12 cellular contexts compared by ENCODE assay signal in genomic region chr16:77782694-77783093, GRCh38. TPM values are rescaled to one million over a fixed set of nuclear protein-coding genes. Genes with fewer than 3 reads are reported as not detected.
DNase-seq lines count a peak whose midpoint lies in the region; ATAC-seq, FAIRE-seq and TF ChIP-seq lines count a peak whose summit lies in the region.
"Had no signal": no experiment of that assay in that cellular context is flagged by ENCODE, and none has a peak within 500 bp of the region (broad histone marks: within the 10 kb centered on the region; RNA-seq: fewer than 3 reads in every experiment).

No MANE protein-coding gene starts in this region.

- H3K4me2 ChIP-seq in HCT116 (ENCODE audit: low read length), result no peak overlapping the region

- CTCF ChIA-PET in BJ (lab: Yijun Ruan, JAX) (interaction anchor here (1.0 kb wide), 1 partner anchor 169 kb away, joined by 3 read pairs; no protein-coding TSS in a partner anchor), HCT116 (lab: Charles Lee) (no interaction called here)

- no peak for TF ChIP-seq POLR2A in HCT116 (IDR thresholded peaks at IDR 0.05; ENCODE audit: borderline replicate concordance, extremely low read depth, insufficient read depth, insufficient read length)

- H3K36me3 ChIP-seq in BJ (ENCODE audit: control insufficient read depth, insufficient read depth, low read length) (no peaks in the 10 kb centered on the region), HCT116 (ENCODE audit: control insufficient read depth in 1 of 2, insufficient read depth in 2 of 2, low read length in 2 of 2) (no peaks in the 10 kb centered on the region)
- H3K36me3 ChIP-seq: gastrocnemius medialis had no signal

- no peaks in the 10 kb centered on the region for H3K9me2 ChIP-seq in HCT116 (ENCODE audit: insufficient read depth)

- H3K9ac ChIP-seq in HCT116 (ENCODE audit: low read length), result no peak overlapping the region

- TF ChIP-seq CTCF in BJ (IDR thresholded peaks at IDR 0.05; ENCODE audit: insufficient read depth, low read depth, low read length) (peak; percentile 16; the same call in 1 of the 2 replicates), HCT116 (IDR thresholded peaks at IDR 0.05 in 2 of 3, conservative IDR thresholded peaks at IDR 0.05 in 1 of 3; ENCODE audit: borderline replicate concordance in 1 of 3, insufficient read depth in 1 of 3, low read depth in 2 of 3, low read length in 2 of 3) (peak; percentile 34 to 66 (median 57); a peak in 4 of 6 replicates)

- POLR2A ChIA-PET in BJ (lab: Charles Lee), result no interaction called here
- POLR2A ChIA-PET in HCT116 (lab: Charles Lee), result no interaction called here

- H3K27ac ChIP-seq in HCT116 (ENCODE audit: low read depth, low read length), result no peak overlapping the region
- H3K27ac ChIP-seq: gastrocnemius medialis had no signal

- H3K27me3 ChIP-seq in BJ (ENCODE audit: control insufficient read depth, insufficient read depth, low read length) (no peaks in the 10 kb centered on the region), HCT116 (ENCODE audit: insufficient read depth, low read length) (peaks cover 25% of the 10 kb centered on the region)

- TF ChIP-seq RAD21 in HCT116 (IDR thresholded peaks at IDR 0.05; ENCODE audit: low read depth), result peak; percentile 47; the same call in 1 of the 2 replicates

- intact Hi-C loops in HCT116 (cut with micrococcal nuclease), result loop anchor here (1.0 kb wide), 1 partner anchor 107 kb away; no protein-coding TSS in a partner anchor

- peak overlapping the region; percentile 75 for H2AFZ ChIP-seq in HCT116 (ENCODE audit: low read depth, low read length, poor library complexity, severe bottlenecking)

- BruUV-seq in HCT116 (replicated peaks; lab: Mats Ljungman, UMichigan), result no TSS peak

- H4K20me1 ChIP-seq in HCT116 (ENCODE audit: insufficient read depth), result no peaks in the 10 kb centered on the region

- ATAC-seq in HCT116, result peak; percentile 76; the same call in 1 of the 2 replicates
- ATAC-seq in SK-N-SH treated with all-trans-retinoic acid at 6 μM for 48 hours, result peak; percentile 47; the same call in 2 of the 3 replicates
- no peak for ATAC-seq in HG03095 (IDR thresholded peaks at IDR 0.05; ENCODE audit: unreplicated experiment)
- ATAC-seq: activated CD4-positive, CD25-positive, alpha-beta regulatory T cell treated with anti-CD3 and anti-CD28 coated beads, Interleukin-2, amount 50 U/mL, for 24 hours; gastrocnemius medialis had no signal

- no peaks in the 10 kb centered on the region for H3K79me2 ChIP-seq in HCT116 (ENCODE audit: insufficient read depth, low read length)

- RAD21 ChIA-PET in HCT116 (lab: Charles Lee; ENCODE audit: low non-redundant PET in 1 of 2, low total read pairs in 2 of 2, uncharacterized antibody in 2 of 2, unreplicated experiment in 2 of 2), result no interaction called here

- H3K4me1 ChIP-seq in HCT116 (ENCODE audit: control insufficient read depth in 1 of 2, insufficient read depth in 2 of 2, low read length in 2 of 2), result peaks cover 2 to 15% of the 10 kb centered on the region in 2 experiments; a peak in 2 of 4 replicates
- H3K4me1 ChIP-seq: gastrocnemius medialis had no signal

- no peaks in the 10 kb centered on the region for H3K9me3 ChIP-seq in HCT116 (ENCODE audit: control insufficient read depth in 1 of 2, insufficient read depth in 1 of 2, low read depth in 1 of 2, low read length in 2 of 2)
- H3K9me3 ChIP-seq: gastrocnemius medialis had no signal

- DNase-seq in BJ (ENCODE audit: low read depth) (no peak), HCT116 (ENCODE audit: low read depth, low spot score) (peak; percentile 7), OCI-M1 (lab: John Stamatoyannopoulos, UW) (no peak), SIG-M5 treated with dmso at 0.1 percent for 504 hours (lab: John Stamatoyannopoulos, UW; ENCODE audit: unreplicated experiment) (no peak), nucleus accumbens (lab: John Stamatoyannopoulos, UW) (no peak)
- DNase-seq: gastrocnemius medialis; NCI-H446 treated with DMSO at 0.1 percent for 48 hours; stimulated activated CD4-positive, alpha-beta T cell treated with anti-CD3 and anti-CD28 coated beads, Interleukin-2, amount 100 ng/mL, for 24 hours had no signal

- peak; percentile 70 for FAIRE-seq in islet of Langerhans (lab: Jason Lieb, UNC)

- H3K4me3 ChIP-seq in BJ (ENCODE audit: low read depth, low read length) (no peak overlapping the region), HCT116 (replicated peaks in 1 of 2; ENCODE audit: low read depth in 1 of 2, low read length in 2 of 2) (no peak overlapping the region)
- H3K4me3 ChIP-seq: gastrocnemius medialis had no signal

TF ChIP-seq in HCT116, 20 proteins besides CTCF, POLR2A, EP300 and RAD21:
- TF ChIP-seq EZH2 (IDR thresholded peaks at IDR 0.05), result no peak
TF ChIP-seq in HCT116: peak in this region for 0.

TF ChIP-seq in SK-N-SH treated with all-trans-retinoic acid at 6 μM for 48 hours, 23 proteins besides CTCF, POLR2A, EP300 and RAD21:
- TF ChIP-seq ISL1 (CRISPR knock-in tag; IDR thresholded peaks at IDR 0.05) (no peak), ZNF565 (CRISPR knock-in tag; conservative IDR thresholded peaks at IDR 0.05; ENCODE audit: low read depth) (no peak), ZFP30 (CRISPR knock-in tag; IDR thresholded peaks at IDR 0.05) (no peak), ZC3H10 (CRISPR knock-in tag; IDR thresholded peaks at IDR 0.05) (no peak), TOX (CRISPR knock-in tag; IDR thresholded peaks at IDR 0.05; ENCODE audit: borderline replicate concordance) (no peak), ARNTL (CRISPR knock-in tag; IDR thresholded peaks at IDR 0.05; ENCODE audit: borderline replicate concordance, low read depth) (no peak), OSR1 (CRISPR knock-in tag; IDR thresholded peaks at IDR 0.05) (no peak), TCF4 (CRISPR knock-in tag; IDR thresholded peaks at IDR 0.05; ENCODE audit: borderline replicate concordance) (no peak), GLIS3 (CRISPR knock-in tag; IDR thresholded peaks at IDR 0.05) (no peak)
- TF ChIP-seq, protein P1, sequence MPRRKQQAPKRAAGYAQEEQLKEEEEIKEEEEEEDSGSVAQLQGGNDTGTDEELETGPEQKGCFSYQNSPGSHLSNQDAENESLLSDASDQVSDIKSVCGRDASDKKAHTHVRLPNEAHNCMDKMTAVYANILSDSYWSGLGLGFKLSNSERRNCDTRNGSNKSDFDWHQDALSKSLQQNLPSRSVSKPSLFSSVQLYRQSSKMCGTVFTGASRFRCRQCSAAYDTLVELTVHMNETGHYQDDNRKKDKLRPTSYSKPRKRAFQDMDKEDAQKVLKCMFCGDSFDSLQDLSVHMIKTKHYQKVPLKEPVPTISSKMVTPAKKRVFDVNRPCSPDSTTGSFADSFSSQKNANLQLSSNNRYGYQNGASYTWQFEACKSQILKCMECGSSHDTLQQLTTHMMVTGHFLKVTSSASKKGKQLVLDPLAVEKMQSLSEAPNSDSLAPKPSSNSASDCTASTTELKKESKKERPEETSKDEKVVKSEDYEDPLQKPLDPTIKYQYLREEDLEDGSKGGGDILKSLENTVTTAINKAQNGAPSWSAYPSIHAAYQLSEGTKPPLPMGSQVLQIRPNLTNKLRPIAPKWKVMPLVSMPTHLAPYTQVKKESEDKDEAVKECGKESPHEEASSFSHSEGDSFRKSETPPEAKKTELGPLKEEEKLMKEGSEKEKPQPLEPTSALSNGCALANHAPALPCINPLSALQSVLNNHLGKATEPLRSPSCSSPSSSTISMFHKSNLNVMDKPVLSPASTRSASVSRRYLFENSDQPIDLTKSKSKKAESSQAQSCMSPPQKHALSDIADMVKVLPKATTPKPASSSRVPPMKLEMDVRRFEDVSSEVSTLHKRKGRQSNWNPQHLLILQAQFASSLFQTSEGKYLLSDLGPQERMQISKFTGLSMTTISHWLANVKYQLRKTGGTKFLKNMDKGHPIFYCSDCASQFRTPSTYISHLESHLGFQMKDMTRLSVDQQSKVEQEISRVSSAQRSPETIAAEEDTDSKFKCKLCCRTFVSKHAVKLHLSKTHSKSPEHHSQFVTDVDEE (CRISPR knock-in tag; IDR thresholded peaks at IDR 0.05), result no peak
- TF ChIP-seq, protein P2, sequence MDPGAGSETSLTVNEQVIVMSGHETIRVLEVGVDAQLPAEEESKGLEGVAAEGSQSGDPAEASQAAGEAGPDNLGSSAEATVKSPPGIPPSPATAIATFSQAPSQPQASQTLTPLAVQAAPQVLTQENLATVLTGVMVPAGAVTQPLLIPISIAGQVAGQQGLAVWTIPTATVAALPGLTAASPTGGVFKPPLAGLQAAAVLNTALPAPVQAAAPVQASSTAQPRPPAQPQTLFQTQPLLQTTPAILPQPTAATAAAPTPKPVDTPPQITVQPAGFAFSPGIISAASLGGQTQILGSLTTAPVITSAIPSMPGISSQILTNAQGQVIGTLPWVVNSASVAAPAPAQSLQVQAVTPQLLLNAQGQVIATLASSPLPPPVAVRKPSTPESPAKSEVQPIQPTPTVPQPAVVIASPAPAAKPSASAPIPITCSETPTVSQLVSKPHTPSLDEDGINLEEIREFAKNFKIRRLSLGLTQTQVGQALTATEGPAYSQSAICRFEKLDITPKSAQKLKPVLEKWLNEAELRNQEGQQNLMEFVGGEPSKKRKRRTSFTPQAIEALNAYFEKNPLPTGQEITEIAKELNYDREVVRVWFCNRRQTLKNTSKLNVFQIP (CRISPR knock-in tag; IDR thresholded peaks at IDR 0.05; ENCODE audit: borderline replicate concordance, low read depth), result no peak
- TF ChIP-seq, protein P3, sequence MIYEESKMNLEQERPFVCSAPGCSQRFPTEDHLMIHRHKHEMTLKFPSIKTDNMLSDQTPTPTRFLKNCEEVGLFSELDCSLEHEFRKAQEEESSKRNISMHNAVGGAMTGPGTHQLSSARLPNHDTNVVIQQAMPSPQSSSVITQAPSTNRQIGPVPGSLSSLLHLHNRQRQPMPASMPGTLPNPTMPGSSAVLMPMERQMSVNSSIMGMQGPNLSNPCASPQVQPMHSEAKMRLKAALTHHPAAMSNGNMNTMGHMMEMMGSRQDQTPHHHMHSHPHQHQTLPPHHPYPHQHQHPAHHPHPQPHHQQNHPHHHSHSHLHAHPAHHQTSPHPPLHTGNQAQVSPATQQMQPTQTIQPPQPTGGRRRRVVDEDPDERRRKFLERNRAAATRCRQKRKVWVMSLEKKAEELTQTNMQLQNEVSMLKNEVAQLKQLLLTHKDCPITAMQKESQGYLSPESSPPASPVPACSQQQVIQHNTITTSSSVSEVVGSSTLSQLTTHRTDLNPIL (CRISPR knock-in tag; IDR thresholded peaks at IDR 0.05; ENCODE audit: low read depth), result no peak

RNA-seq across cellular contexts. Expression of gene VAT1L, which starts 5.7 kb away (rescaled TPM):
- 4.7 and 6.5 TPM in 2 replicates for polyA plus RNA-seq in BJ (2011; rRNA removed)
- 2.4 and 3.4 TPM in 2 replicates for polyA minus RNA-seq in BJ (2011; rRNA and poly(A)+ RNA removed)
- 0.10 TPM for total RNA-seq in HCT116 (2021; ENCODE audit: unreplicated experiment)
- polyA plus RNA-seq in HCT116 (2012), result 0.02 TPM in 1 of 2 replicates, not detected in the other
